11 cellular contexts compared by ENCODE assay signal in genomic region chr16:5502467-5502869, GRCh38.
DNase-seq lines count a peak whose midpoint lies in the region; ATAC-seq and TF ChIP-seq lines count a peak whose summit lies in the region.
"Had no signal": no experiment of that assay in that cellular context is flagged by ENCODE, and none has a peak within 500 bp of the region (broad histone marks: within the 10 kb centered on the region; RNA-seq: fewer than 3 reads in every experiment).

No MANE protein-coding gene starts in this region.

- no peak overlapping the region for H3K4me3 Mint-ChIP-seq in Caco-2 (ENCODE audit: unreplicated experiment)
- no peak overlapping the region for H3K4me3 Mint-ChIP-seq in T-helper 2 cell treated with Interferon-gamma antibody and Interleukin-4, amounts not matched to agents 5 μg/mL and 100 μg/mL, for 36 hours
- H3K4me3 Mint-ChIP-seq: dendritic cell treated with granulocyte-macrophage colony-stimulating factor and Interleukin-4, amounts not matched to agents 40 ng/mL and 50 ng/mL, for 4 days had no signal

- H3K4me1 ChIP-seq in Caco-2 (no peaks in the 10 kb centered on the region), HCT116 (ENCODE audit: control insufficient read depth in 1 of 2, insufficient read depth in 2 of 2, low read length in 2 of 2) (peaks cover 0 to 2% of the 10 kb centered on the region in 2 experiments; a peak in 1 of 4 replicates), SK-N-SH (ENCODE audit: control insufficient read depth in 1 of 2, insufficient read depth in 2 of 2, low read depth in 1 of 2, low read length in 1 of 2) (peaks cover 0 to 62% of the 10 kb centered on the region in 2 experiments; a peak in 2 of 4 replicates)

- H3K4me3 ChIP-seq in Caco-2 (ENCODE audit: low read depth, low read length) (no peak overlapping the region), HCT116 (replicated peaks in 1 of 2; ENCODE audit: low read depth in 1 of 2, low read length in 2 of 2) (no peak overlapping the region), SK-N-SH (ENCODE audit: low read depth in 2 of 2, low read length in 1 of 2) (no peak overlapping the region)
- H3K4me3 ChIP-seq: lung had no signal

- H3K9me3 Mint-ChIP-seq in Caco-2 (ENCODE audit: unreplicated experiment), result no peaks in the 10 kb centered on the region
- H3K9me3 Mint-ChIP-seq in T-helper 2 cell treated with Interferon-gamma antibody and Interleukin-4, amounts not matched to agents 5 μg/mL and 100 μg/mL, for 36 hours, result no peaks in the 10 kb centered on the region
- H3K9me3 Mint-ChIP-seq: dendritic cell treated with granulocyte-macrophage colony-stimulating factor and Interleukin-4, amounts not matched to agents 40 ng/mL and 50 ng/mL, for 4 days had no signal

- RAD21 ChIA-PET in HCT116 (lab: Charles Lee; ENCODE audit: low non-redundant PET in 1 of 2, low total read pairs in 2 of 2, uncharacterized antibody in 2 of 2, unreplicated experiment in 2 of 2), result no interaction called here

- CTCF ChIA-PET in Caco-2 (lab: Charles Lee), result no interaction called here
- CTCF ChIA-PET in HCT116 (lab: Charles Lee), result interaction anchor here (2.8 kb wide), 1 partner anchor 113 kb away, joined by 17 read pairs; no protein-coding TSS in a partner anchor
- CTCF ChIA-PET in SK-N-SH (lab: Yijun Ruan, JAX), result interaction anchor here (0.9 to 8.9 kb wide), 9 partner anchors 11 to 1141 kb away, joined by 3 to 138 read pairs (median 5); no protein-coding TSS in a partner anchor

- H3K9me3 ChIP-seq in Caco-2, result no peaks in the 10 kb centered on the region
- peaks cover 0 to 5% of the 10 kb centered on the region in 2 experiments; a peak in 1 of 4 replicates for H3K9me3 ChIP-seq in HCT116 (ENCODE audit: control insufficient read depth in 1 of 2, insufficient read depth in 1 of 2, low read depth in 1 of 2, low read length in 2 of 2)
- H3K9me3 ChIP-seq in SK-N-SH, result no peaks in the 10 kb centered on the region

- H4K20me1 ChIP-seq in HCT116 (ENCODE audit: insufficient read depth) (no peaks in the 10 kb centered on the region), SK-N-SH (ENCODE audit: insufficient read depth) (no peaks in the 10 kb centered on the region)

- intact Hi-C loops in Caco-2 (cut with micrococcal nuclease; ENCODE audit: unreplicated experiment), result loop anchor here (5.0 to 10.0 kb wide), 2 partner anchors 115 to 1142 kb away; no protein-coding TSS in a partner anchor
- intact Hi-C loops in HCT116 (cut with micrococcal nuclease), result loop anchor here (1.0 to 5.0 kb wide), 2 partner anchors 100 to 114 kb away; no protein-coding TSS in a partner anchor

- H3K79me2 ChIP-seq in HCT116 (ENCODE audit: insufficient read depth, low read length), result no peaks in the 10 kb centered on the region
- no peaks in the 10 kb centered on the region for H3K79me2 ChIP-seq in SK-N-SH (ENCODE audit: insufficient read depth)

- TF ChIP-seq CTCF in Caco-2 (IDR thresholded peaks at IDR 0.05; ENCODE audit: insufficient read depth in 1 of 2, low read depth in 1 of 2, low read length in 1 of 2, severe bottlenecking in 1 of 2, unreplicated experiment in 1 of 2) (peak; percentile 23 to 64), HCT116 (IDR thresholded peaks at IDR 0.05 in 2 of 3, conservative IDR thresholded peaks at IDR 0.05 in 1 of 3; ENCODE audit: borderline replicate concordance in 1 of 3, insufficient read depth in 1 of 3, low read depth in 2 of 3, low read length in 2 of 3) (peak; percentile 22 to 53 (median 35); a peak in 5 of 6 replicates), SK-N-SH (IDR thresholded peaks at IDR 0.05) (0 out of 2 replicates have a peak, but pooled peaks have one; percentile 8)

- H3K27me3 Mint-ChIP-seq in Caco-2 (ENCODE audit: insufficient read depth, unreplicated experiment), result peaks cover 13% of the 10 kb centered on the region
- H3K27me3 Mint-ChIP-seq in T-helper 2 cell treated with Interferon-gamma antibody and Interleukin-4, amounts not matched to agents 5 μg/mL and 100 μg/mL, for 36 hours (ENCODE audit: low read depth), result no peaks in the 10 kb centered on the region
- H3K27me3 Mint-ChIP-seq: dendritic cell treated with granulocyte-macrophage colony-stimulating factor and Interleukin-4, amounts not matched to agents 40 ng/mL and 50 ng/mL, for 4 days had no signal

- peak in 1 of 2 experiments; percentile 100; a peak in 2 of 4 replicates for TF ChIP-seq EP300 in SK-N-SH (IDR thresholded peaks at IDR 0.05; ENCODE audit: borderline replicate concordance in 1 of 2, low read depth in 1 of 2, low read length in 1 of 2)

- DNase-seq in Caco-2 (peak; percentile 34 to 48), HCT116 (ENCODE audit: low read depth, low spot score) (no peak), SK-N-SH (peak; percentile 76), kidney tubule cell (ENCODE audit: low spot score) (peak; percentile 26), GM19240 (ENCODE audit: insufficient read length, low spot score) (no peak)
- DNase-seq in T-helper 2 cell treated with Interferon-gamma antibody and Interleukin-4, amounts not matched to agents 5 μg/mL and 100 μg/mL, for 36 hours (ENCODE audit: low spot score), result no peak
- DNase-seq: NCI-H146 had no signal

- H3K36me3 Mint-ChIP-seq in Caco-2 (ENCODE audit: insufficient read depth, unreplicated experiment), result no peaks in the 10 kb centered on the region
- no peaks in the 10 kb centered on the region for H3K36me3 Mint-ChIP-seq in T-helper 2 cell treated with Interferon-gamma antibody and Interleukin-4, amounts not matched to agents 5 μg/mL and 100 μg/mL, for 36 hours (ENCODE audit: low read depth)

- no peaks in the 10 kb centered on the region for H3K27me3 ChIP-seq in Caco-2 (replicated peaks; ENCODE audit: control insufficient read depth, insufficient read depth, low read length)
- peaks cover 5% of the 10 kb centered on the region; the same call in 1 of the 2 replicates for H3K27me3 ChIP-seq in HCT116 (ENCODE audit: insufficient read depth, low read length)
- H3K27me3 ChIP-seq in SK-N-SH (ENCODE audit: insufficient read depth), result no peaks in the 10 kb centered on the region

- H3K4me2 ChIP-seq in HCT116 (ENCODE audit: low read length), result no peak overlapping the region
- H3K4me2 ChIP-seq in SK-N-SH, result no peak overlapping the region

- H3K9ac ChIP-seq in HCT116 (ENCODE audit: low read length) (no peak overlapping the region), SK-N-SH (no peak overlapping the region)

- 0% methylated on average over 5 of the region's 7 CpGs for WGBS in SK-N-SH (ENCODE audit: low lambda C conversion rate)

- no peaks in the 10 kb centered on the region for H3F3A ChIP-seq in SK-N-SH (replicated peaks; ENCODE audit: insufficient read depth)

- ATAC-seq in HCT116 (peak; percentile 40; the same call in 1 of the 2 replicates), GM21528 (IDR thresholded peaks at IDR 0.05; ENCODE audit: low FRiP score, unreplicated experiment) (no peak), GM21619 (IDR thresholded peaks at IDR 0.05; ENCODE audit: unreplicated experiment) (no peak)

- H2AFZ ChIP-seq in HCT116 (ENCODE audit: low read depth, low read length, poor library complexity, severe bottlenecking), result no peak overlapping the region
- H2AFZ ChIP-seq in SK-N-SH (ENCODE audit: low read depth), result no peak overlapping the region

- TF ChIP-seq POLR2A in HCT116 (IDR thresholded peaks at IDR 0.05; ENCODE audit: borderline replicate concordance, extremely low read depth, insufficient read depth, insufficient read length), result no peak

- H3K27ac ChIP-seq in HCT116 (ENCODE audit: low read depth, low read length) (no peak overlapping the region), SK-N-SH (ENCODE audit: low read depth in 2 of 2, low read length in 1 of 2) (peak overlapping the region in 1 of 2 experiments; percentile 100; a peak in 2 of 4 replicates)

- H3K9me2 ChIP-seq in HCT116 (ENCODE audit: insufficient read depth) (no peaks in the 10 kb centered on the region), SK-N-SH (no peaks in the 10 kb centered on the region)

- BruUV-seq in Caco-2 (replicated peaks; lab: Mats Ljungman, UMichigan) (no TSS peak), HCT116 (replicated peaks; lab: Mats Ljungman, UMichigan) (no TSS peak)

- no peak overlapping the region for H3K27ac Mint-ChIP-seq in Caco-2 (ENCODE audit: unreplicated experiment)
- no peak overlapping the region for H3K27ac Mint-ChIP-seq in T-helper 2 cell treated with Interferon-gamma antibody and Interleukin-4, amounts not matched to agents 5 μg/mL and 100 μg/mL, for 36 hours
- H3K27ac Mint-ChIP-seq: dendritic cell treated with granulocyte-macrophage colony-stimulating factor and Interleukin-4, amounts not matched to agents 40 ng/mL and 50 ng/mL, for 4 days had no signal

- no peaks in the 10 kb centered on the region for H3K4me1 Mint-ChIP-seq in Caco-2 (ENCODE audit: low read depth, unreplicated experiment)
- no peaks in the 10 kb centered on the region for H3K4me1 Mint-ChIP-seq in T-helper 2 cell treated with Interferon-gamma antibody and Interleukin-4, amounts not matched to agents 5 μg/mL and 100 μg/mL, for 36 hours (ENCODE audit: low read depth)

- H3K36me3 ChIP-seq in Caco-2 (ENCODE audit: control insufficient read depth, insufficient read depth, low read length) (no peaks in the 10 kb centered on the region), HCT116 (ENCODE audit: control insufficient read depth in 1 of 2, insufficient read depth in 2 of 2, low read length in 2 of 2) (no peaks in the 10 kb centered on the region), SK-N-SH (replicated peaks in 1 of 2; ENCODE audit: control insufficient read depth in 1 of 2, insufficient read depth in 2 of 2, low read length in 1 of 2) (no peaks in the 10 kb centered on the region)

- TF ChIP-seq RAD21 in HCT116 (IDR thresholded peaks at IDR 0.05; ENCODE audit: low read depth) (peak; percentile 56), SK-N-SH (IDR thresholded peaks at IDR 0.05; ENCODE audit: low read length) (peak; percentile 95)

- POLR2A ChIA-PET in Caco-2 (lab: Charles Lee), result no interaction called here
- POLR2A ChIA-PET in HCT116 (lab: Charles Lee), result no interaction called here
- POLR2A ChIA-PET in SK-N-SH (lab: Yijun Ruan, JAX), result interaction anchor here (3.2 kb wide), 1 partner anchor 105 kb away, joined by 37 read pairs; no protein-coding TSS in a partner anchor

TF ChIP-seq in SK-N-SH, 30 proteins besides CTCF, POLR2A, EP300 and RAD21 (continues in another document):
- TF ChIP-seq CHD2 (IDR thresholded peaks at IDR 0.05; ENCODE audit: low read length, partially characterized antibody), result peak; percentile 94
- 0 out of 2 replicates have a peak, but pooled peaks have one; percentile 36 for TF ChIP-seq POLR2AphosphoS5 (IDR thresholded peaks at IDR 0.05; ENCODE audit: low read depth, low read length)
- TF ChIP-seq FOXJ3 (CRISPR knock-in tag; IDR thresholded peaks at IDR 0.05), result peak; percentile 95
- peak; percentile 100 for TF ChIP-seq GATA2 (CRISPR knock-in tag; IDR thresholded peaks at IDR 0.05)
- no peak for TF ChIP-seq ELF1 (IDR thresholded peaks at IDR 0.05)
- TF ChIP-seq RXRA (IDR thresholded peaks at IDR 0.05; ENCODE audit: borderline replicate concordance, low read depth), result no peak
- TF ChIP-seq MXI1 (IDR thresholded peaks at IDR 0.05; ENCODE audit: low read depth, low read length), result peak; percentile 58; the same call in 1 of the 2 replicates
- no peak for TF ChIP-seq NFIC (IDR thresholded peaks at IDR 0.05; ENCODE audit: borderline replicate concordance)
- peak; percentile 78 for TF ChIP-seq SMC3 (IDR thresholded peaks at IDR 0.05; ENCODE audit: low read depth, low read length)
- peak; percentile 98 for TF ChIP-seq RCOR1 (IDR thresholded peaks at IDR 0.05; ENCODE audit: low read length)
- TF ChIP-seq EZH2phosphoT487 (IDR thresholded peaks at IDR 0.05; ENCODE audit: borderline replicate concordance, low read depth), result no peak

Comparison
In these comparisons a context has a peak if more than half of its experiments do, and no peak if none do; other contexts are left out.
1. DNase-seq: peak in Caco-2 (2 of 2), SK-N-SH (single experiment) and kidney tubule cell (single experiment); none in HCT116 (single experiment), GM19240 (single experiment) and T-helper 2 cell treated with Interferon-gamma antibody and Interleukin-4, amounts not matched to agents 5 μg/mL and 100 μg/mL, for 36 hours (single experiment).
2. Peak in every context shown above with its lines, with median percentiles within 50 percentile points of each other: CTCF ChIP-seq.